ENCODE assay signal across 11 cellular contexts in the genomic region with DNA sequence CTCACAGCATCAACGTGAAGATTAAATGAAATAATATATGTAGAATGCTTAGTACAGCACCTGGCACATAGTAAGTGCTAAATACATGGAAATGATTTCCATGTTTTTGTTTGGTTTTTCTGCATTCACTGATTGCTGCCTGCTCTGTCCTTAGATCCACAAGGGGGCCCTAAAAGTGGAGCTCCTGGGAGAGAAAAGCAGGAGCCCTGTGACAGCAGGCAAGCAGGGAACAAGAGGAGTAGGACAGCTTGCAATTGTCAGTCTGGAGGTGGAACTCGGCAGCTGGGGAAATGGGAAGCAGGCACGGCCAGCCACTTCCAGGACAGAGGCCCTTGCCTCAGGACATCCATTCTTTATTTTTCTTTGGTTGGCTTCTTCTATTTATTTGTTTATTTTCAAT.
DNase-seq lines count a peak whose midpoint lies in the region; ATAC-seq, FAIRE-seq and TF ChIP-seq lines count a peak whose summit lies in the region.
"Had no signal": no experiment of that assay in that cellular context is flagged by ENCODE, and none has a peak within 500 bp of the region (broad histone marks: within the 10 kb centered on the region; RNA-seq: fewer than 3 reads in every experiment).

No MANE protein-coding gene starts in this region.

- no peaks in the 10 kb centered on the region for H3K27me3 ChIP-seq in Caco-2 (replicated peaks; ENCODE audit: control insufficient read depth, insufficient read depth, low read length)
- no peaks in the 10 kb centered on the region for H3K27me3 ChIP-seq in H1 (replicated peaks in 1 of 4; ENCODE audit: control insufficient read depth in 3 of 4, extremely low read depth in 1 of 4, insufficient read depth in 3 of 4, low read length in 3 of 4)
- no peaks in the 10 kb centered on the region for H3K27me3 ChIP-seq in thyroid gland

- no peak overlapping the region for H4K8ac ChIP-seq in H1 (ENCODE audit: extremely low read depth, insufficient read depth, low read length)

- no peak overlapping the region for H4K91ac ChIP-seq in H1 (replicated peaks; ENCODE audit: insufficient read length, low read length)

- H3K4me1 ChIP-seq in Caco-2, result no peaks in the 10 kb centered on the region
- H3K4me1 ChIP-seq in H1 (replicated peaks in 1 of 4; ENCODE audit: control insufficient read depth in 3 of 4, insufficient read depth in 4 of 4, low read length in 3 of 4), result peaks cover 0 to 2% (median 0%) of the 10 kb centered on the region in 4 experiments; a peak in 1 of 7 replicates
- H3K4me1 ChIP-seq in thyroid gland, result no peaks in the 10 kb centered on the region

- no peaks in the 10 kb centered on the region for H3K23me2 ChIP-seq in H1 (ENCODE audit: low read depth, low read length)

- no peak overlapping the region for H2BK120ac ChIP-seq in H1 (replicated peaks; ENCODE audit: low read depth, low read length)

- H3K4me3 ChIP-seq in Caco-2 (ENCODE audit: low read depth, low read length), result no peak overlapping the region
- H3K4me3 ChIP-seq in H1 (ENCODE audit: extremely low read depth in 1 of 4, insufficient read depth in 2 of 4, low read depth in 3 of 4, low read length in 4 of 4), result no peak overlapping the region
- no peak overlapping the region for H3K4me3 ChIP-seq in thyroid gland (replicated peaks in 1 of 3)

- TF ChIP-seq EP300 in H1 (IDR thresholded peaks at IDR 0.05; ENCODE audit: borderline replicate concordance in 1 of 2, low read depth in 2 of 2, low read length in 2 of 2), result no peak

- H3K79me1 ChIP-seq in H1 (ENCODE audit: low read depth, low read length), result no peaks in the 10 kb centered on the region

- H3K79me2 ChIP-seq in H1 (ENCODE audit: control insufficient read depth in 1 of 2, insufficient read depth in 2 of 2, low read length in 2 of 2), result no peaks in the 10 kb centered on the region

- H3K9ac ChIP-seq in H1 (replicated peaks in 1 of 4; ENCODE audit: extremely low read depth in 1 of 4, low read depth in 3 of 4, low read length in 3 of 4), result no peak overlapping the region

- peaks cover 11% of the 10 kb centered on the region for H3K4me1 Mint-ChIP-seq in Caco-2 (ENCODE audit: low read depth, unreplicated experiment)
- no peaks in the 10 kb centered on the region for H3K4me1 Mint-ChIP-seq in activated CD8-positive, alpha-beta T cell treated with anti-CD3 and anti-CD28 coated beads, Interleukin-2, amount 10 ng/mL, durations not matched to agents 7 days and 5 days (ENCODE audit: low read depth)
- H3K4me1 Mint-ChIP-seq: brain had no signal

- H3K4ac ChIP-seq in H1 (replicated peaks; ENCODE audit: insufficient read length, low read depth, low read length), result no peak overlapping the region

- no peak overlapping the region for H3K4me3 Mint-ChIP-seq in Caco-2 (ENCODE audit: unreplicated experiment)
- no peak overlapping the region for H3K4me3 Mint-ChIP-seq in activated CD8-positive, alpha-beta T cell treated with anti-CD3 and anti-CD28 coated beads, Interleukin-2, amount 10 ng/mL, durations not matched to agents 7 days and 5 days
- H3K4me3 Mint-ChIP-seq: brain had no signal

- no peak overlapping the region for H2AFZ ChIP-seq in H1 (ENCODE audit: low read length)

- H3K23ac ChIP-seq in H1 (ENCODE audit: insufficient read length), result no peak overlapping the region

- H3K4me2 ChIP-seq in H1 (ENCODE audit: insufficient read depth in 1 of 2, low read depth in 2 of 2, low read length in 2 of 2), result no peak overlapping the region

- H3K18ac ChIP-seq in H1 (ENCODE audit: extremely low read depth, low read length), result no peak overlapping the region

- H2AK5ac ChIP-seq in H1 (ENCODE audit: low read depth, low read length), result no peak overlapping the region

- H4K20me1 ChIP-seq in H1 (replicated peaks in 1 of 2; ENCODE audit: control insufficient read depth in 1 of 2, insufficient read depth in 2 of 2, low read length in 2 of 2), result no peaks in the 10 kb centered on the region

- no peaks in the 10 kb centered on the region for H3K36me3 ChIP-seq in Caco-2 (ENCODE audit: control insufficient read depth, insufficient read depth, low read length)
- H3K36me3 ChIP-seq in H1 (ENCODE audit: control insufficient read depth in 2 of 4, insufficient read depth in 4 of 4, low read length in 3 of 4), result no peaks in the 10 kb centered on the region
- no peaks in the 10 kb centered on the region for H3K36me3 ChIP-seq in thyroid gland

- no peak overlapping the region for H3K27ac ChIP-seq in H1 (ENCODE audit: low read depth, low read length)
- no peak overlapping the region for H3K27ac ChIP-seq in thyroid gland

- H3K27me3 Mint-ChIP-seq in Caco-2 (ENCODE audit: insufficient read depth, unreplicated experiment), result no peaks in the 10 kb centered on the region
- H3K27me3 Mint-ChIP-seq in activated CD8-positive, alpha-beta T cell treated with anti-CD3 and anti-CD28 coated beads, Interleukin-2, amount 10 ng/mL, durations not matched to agents 7 days and 5 days (ENCODE audit: low read depth), result no peaks in the 10 kb centered on the region
- H3K27me3 Mint-ChIP-seq: brain had no signal

- H3K9me3 Mint-ChIP-seq in Caco-2 (ENCODE audit: unreplicated experiment), result no peaks in the 10 kb centered on the region
- H3K9me3 Mint-ChIP-seq in activated CD8-positive, alpha-beta T cell treated with anti-CD3 and anti-CD28 coated beads, Interleukin-2, amount 10 ng/mL, durations not matched to agents 7 days and 5 days (ENCODE audit: insufficient read depth), result peaks cover under 1% of the 10 kb centered on the region
- H3K9me3 Mint-ChIP-seq: brain had no signal

- CTCF ChIA-PET in Caco-2 (lab: Charles Lee), result interaction anchor here (0.8 to 1.0 kb wide), 3 partner anchors 58 to 684 kb away, joined by 3 to 7 read pairs (median 3); no protein-coding TSS in a partner anchor
- CTCF ChIA-PET in H1 (lab: Charles Lee; ENCODE audit: partially characterized antibody), result interaction anchor here (0.6 to 1.0 kb wide), 10 partner anchors 8 to 117 kb away, joined by 3 to 5 read pairs (median 3); no protein-coding TSS in a partner anchor
- CTCF ChIA-PET in activated CD8-positive, alpha-beta T cell treated with anti-CD3 and anti-CD28 coated beads, Interleukin-2, amount 10 ng/mL, durations not matched to agents 7 days and 5 days (lab: Charles Lee), result no interaction called here

- H4K5ac ChIP-seq in H1 (ENCODE audit: insufficient read length, low read depth, low read length), result no peak overlapping the region

- ATAC-seq in activated CD8-positive, alpha-beta T cell treated with anti-CD3 and anti-CD28 coated beads, Interleukin-2, amount 10 ng/mL, durations not matched to agents 7 days and 5 days, result no peak
- ATAC-seq in stimulated activated naive CD8-positive, alpha-beta T cell treated with anti-CD3 and anti-CD28 coated beads, Interleukin-15, Interleukin-2, amounts not matched to agents 100 U/mL and 50 U/mL, for 24 hours, result no peak

- no peak overlapping the region for H2BK20ac ChIP-seq in H1 (ENCODE audit: low read length)

- TF ChIP-seq POLR2A in H1 (IDR thresholded peaks at IDR 0.05; ENCODE audit: control extremely low read depth in 1 of 2, low read depth in 2 of 2, low read length in 2 of 2) (no peak), thyroid gland (IDR thresholded peaks at IDR 0.05) (no peak)

- TF ChIP-seq CTCF in Caco-2 (IDR thresholded peaks at IDR 0.05; ENCODE audit: insufficient read depth in 1 of 2, low read depth in 1 of 2, low read length in 1 of 2, severe bottlenecking in 1 of 2, unreplicated experiment in 1 of 2) (peak; percentile 39 to 60), H1 (IDR thresholded peaks at IDR 0.05; ENCODE audit: control extremely low read depth in 1 of 3, insufficient read depth in 1 of 3, low read depth in 1 of 3, low read length in 3 of 3) (peak; percentile 12 to 66 (median 64)), thyroid gland (IDR thresholded peaks at IDR 0.05) (no peak)

- peak; percentile 58 for DNase-seq in Caco-2
- peak; percentile 71 for DNase-seq in NCI-H1694 (lab: John Stamatoyannopoulos, UW)
- DNase-seq in H1 (ENCODE audit: low read depth in 1 of 2, low spot score in 2 of 2), result peak; percentile 25 to 48
- DNase-seq in lung microvascular endothelial cell (ENCODE audit: low read depth in 2 of 2), result peak; percentile 18 to 75
- DNase-seq in thyroid gland, result no peak
- DNase-seq in activated CD8-positive, alpha-beta T cell treated with anti-CD3 and anti-CD28 coated beads, Interleukin-2, amount 10 ng/mL, durations not matched to agents 7 days and 5 days, result no peak
- DNase-seq in putamen (ENCODE audit: low spot score), result no peak
- DNase-seq in stimulated activated naive CD8-positive, alpha-beta T cell treated with anti-CD3 and anti-CD28 coated beads, Interleukin-15, Interleukin-2, amounts not matched to agents 100 U/mL and 50 U/mL, for 24 hours, result no peak
- DNase-seq: NCI-H1417, T1000 had no signal

- no peak overlapping the region for H3K27ac Mint-ChIP-seq in Caco-2 (ENCODE audit: unreplicated experiment)
- no peak overlapping the region for H3K27ac Mint-ChIP-seq in activated CD8-positive, alpha-beta T cell treated with anti-CD3 and anti-CD28 coated beads, Interleukin-2, amount 10 ng/mL, durations not matched to agents 7 days and 5 days
- H3K27ac Mint-ChIP-seq: brain had no signal

- H2BK12ac ChIP-seq in H1 (ENCODE audit: low read depth, low read length), result no peak overlapping the region

- no peak overlapping the region for H2BK5ac ChIP-seq in H1 (ENCODE audit: low read depth, low read length)

- H3K9me3 ChIP-seq in Caco-2 (peaks cover 4% of the 10 kb centered on the region; the same call in 1 of the 2 replicates), H1 (ENCODE audit: insufficient read depth in 2 of 2, low read depth in 1 of 2, low read length in 1 of 2) (peaks cover 0 to 3% of the 10 kb centered on the region in 2 experiments; a peak in 1 of 4 replicates), thyroid gland (no peaks in the 10 kb centered on the region)

- H3K56ac ChIP-seq in H1 (replicated peaks; ENCODE audit: insufficient read length, low read depth, low read length), result no peak overlapping the region

- no peaks in the 10 kb centered on the region for H3K36me3 Mint-ChIP-seq in Caco-2 (ENCODE audit: insufficient read depth, unreplicated experiment)
- H3K36me3 Mint-ChIP-seq in activated CD8-positive, alpha-beta T cell treated with anti-CD3 and anti-CD28 coated beads, Interleukin-2, amount 10 ng/mL, durations not matched to agents 7 days and 5 days (ENCODE audit: low read depth), result no peaks in the 10 kb centered on the region
- H3K36me3 Mint-ChIP-seq: brain had no signal

- POLR2A ChIA-PET in Caco-2 (lab: Charles Lee), result interaction anchor here (0.5 kb wide), 1 partner anchor 249 kb away, joined by 3 read pairs; no protein-coding TSS in a partner anchor
- POLR2A ChIA-PET in H1 (lab: Charles Lee; ENCODE audit: partially characterized antibody), result no interaction called here
- POLR2A ChIA-PET in activated CD8-positive, alpha-beta T cell treated with anti-CD3 and anti-CD28 coated beads, Interleukin-2, amount 10 ng/mL, durations not matched to agents 7 days and 5 days (lab: Charles Lee), result no interaction called here

- TF ChIP-seq RAD21 in H1 (IDR thresholded peaks at IDR 0.05 in 1 of 2, conservative IDR thresholded peaks at IDR 0.05 in 1 of 2; ENCODE audit: low read depth in 2 of 2, low read length in 2 of 2), result peak; percentile 72 to 81

- no TSS peak for BruUV-seq in Caco-2 (replicated peaks; lab: Mats Ljungman, UMichigan)

- WGBS in H1 (ENCODE audit: extremely low coverage in 1 of 2, insufficient coverage in 1 of 2, insufficient read length in 1 of 2, insufficient replicate concordance in 2 of 2, low coverage in 1 of 2, low lambda C conversion rate in 2 of 2, missing lambda C conversion rate in 1 of 2), 2 experiments, result 78% methylated on average over 3 of the region's 3 CpGs; no CpG with 5 or more reads in 1 of the 2 experiments
- 70 to 73% methylated on average over 3 of the region's 3 CpGs for WGBS in thyroid gland, 2 donors

- peak; percentile 69 for FAIRE-seq in H1 (lab: Jason Lieb, UNC)

- H2BK15ac ChIP-seq in H1 (ENCODE audit: low read length), result no peak overlapping the region

- intact Hi-C loops in Caco-2 (cut with micrococcal nuclease; ENCODE audit: unreplicated experiment) (no loop called here), thyroid gland (cut with DNase I) (no loop called here)

- no peak overlapping the region for H3K14ac ChIP-seq in H1 (ENCODE audit: insufficient read length)

Comparison
In these comparisons a context has a peak if more than half of its experiments do, and no peak if none do; other contexts are left out.
1. DNase-seq: peak in Caco-2 (2 of 2), NCI-H1694 (single experiment), H1 (2 of 2) and lung microvascular endothelial cell (2 of 2); none in thyroid gland (0 of 2), activated CD8-positive, alpha-beta T cell treated with anti-CD3 and anti-CD28 coated beads, Interleukin-2, amount 10 ng/mL, durations not matched to agents 7 days and 5 days (single experiment), putamen (single experiment) and stimulated activated naive CD8-positive, alpha-beta T cell treated with anti-CD3 and anti-CD28 coated beads, Interleukin-15, Interleukin-2, amounts not matched to agents 100 U/mL and 50 U/mL, for 24 hours (single experiment).
2. CTCF ChIP-seq: peak in Caco-2 (2 of 2) and H1 (3 of 3); none in thyroid gland (0 of 6).